23 cellular contexts compared by ENCODE assay signal in genomic region chr15:91482799-91483198, GRCh38.
DNase-seq lines count a peak whose midpoint lies in the region; ATAC-seq and TF ChIP-seq lines count a peak whose summit lies in the region.
"Had no signal": no experiment of that assay in that cellular context is flagged by ENCODE, and none has a peak within 500 bp of the region (broad histone marks: within the 10 kb centered on the region; RNA-seq: fewer than 3 reads in every experiment).

No MANE protein-coding gene starts in this region.

- no peak for TF ChIP-seq POLR2A in vagina (IDR thresholded peaks at IDR 0.05)

- H3K9me3 ChIP-seq in CD4-positive, alpha-beta T cell (ENCODE audit: control insufficient read depth, low read length), result no peaks in the 10 kb centered on the region
- no peaks in the 10 kb centered on the region for H3K9me3 ChIP-seq in vagina
- H3K9me3 ChIP-seq: MG63 had no signal

- ATAC-seq in CD4-positive, alpha-beta T cell (ENCODE audit: poor library complexity), result peak; percentile 71
- ATAC-seq in GM19351 (IDR thresholded peaks at IDR 0.05; ENCODE audit: unreplicated experiment), result peak; percentile 54
- peak; percentile 58 for ATAC-seq in activated CD8-positive, alpha-beta T cell treated with anti-CD3 and anti-CD28 coated beads for 36 hours
- ATAC-seq: stimulated activated memory B cell treated with anti-CD40 and anti-IgM and Interleukin-4, amounts not matched to agents 10 μg/mL and 1 μg/mL and 100 μg/mL, for 72 hours had no signal

- peaks cover 10% of the 10 kb centered on the region for H3K36me3 Mint-ChIP-seq in activated CD4-positive, alpha-beta memory T cell treated with anti-CD3 and anti-CD28 coated beads, Interleukin-2, amount 10 ng/mL, durations not matched to agents 7 days and 5 days (ENCODE audit: low read depth)
- no peaks in the 10 kb centered on the region for H3K36me3 Mint-ChIP-seq in activated CD4-positive, alpha-beta memory T cell treated with anti-CD3 and anti-CD28 coated beads for 36 hours
- no peaks in the 10 kb centered on the region for H3K36me3 Mint-ChIP-seq in CD4-positive, alpha-beta T cell (ENCODE audit: low read depth)
- H3K36me3 Mint-ChIP-seq in activated CD8-positive, alpha-beta T cell treated with anti-CD3 and anti-CD28 coated beads for 36 hours (ENCODE audit: low read depth), result no peaks in the 10 kb centered on the region
- H3K36me3 Mint-ChIP-seq: CD14-positive monocyte; stimulated activated memory B cell treated with anti-CD40 and anti-IgM and Interleukin-4, amounts not matched to agents 10 μg/mL and 1 μg/mL and 100 μg/mL, for 72 hours had no signal

- no peaks in the 10 kb centered on the region for H3K4me1 ChIP-seq in vagina

- no peak for TF ChIP-seq CTCF in CD4-positive, alpha-beta T cell (IDR thresholded peaks at IDR 0.05)
- TF ChIP-seq CTCF in activated CD8-positive, alpha-beta T cell treated with anti-CD3 and anti-CD28 coated beads for 36 hours (IDR thresholded peaks at IDR 0.05), result no peak
- TF ChIP-seq CTCF in vagina (IDR thresholded peaks at IDR 0.05), result no peak

- no peak for DNase-seq in activated CD4-positive, alpha-beta memory T cell treated with anti-CD3 and anti-CD28 coated beads, Interleukin-2, amount 10 ng/mL, durations not matched to agents 7 days and 5 days
- DNase-seq in activated CD4-positive, alpha-beta memory T cell treated with anti-CD3 and anti-CD28 coated beads for 36 hours, result no peak
- DNase-seq in CD4-positive, alpha-beta T cell, result peak in 1 of 10 experiments; percentile 18
- DNase-seq in activated CD8-positive, alpha-beta T cell treated with anti-CD3 and anti-CD28 coated beads for 36 hours, result peak; percentile 5
- DNase-seq in vagina (ENCODE audit: extremely low spot score in 2 of 2), result no peak
- no peak for DNase-seq in activated effector memory CD4-positive, alpha-beta T cell treated with Interleukin-2 at 50 U/mL for 16 hours
- DNase-seq in CD1c-positive myeloid dendritic cell (ENCODE audit: extremely low spot score), result no peak
- DNase-seq: anterior cingulate cortex, dermis blood vessel endothelial cell, DMS153, GF-D8, H9, head of caudate nucleus, mammary epithelial cell, MG63, NCI-H1436 treated with DMSO at 0.1 percent for 48 hours, nucleus accumbens, SHP77 treated with DMSO at 0.1 percent for 48 hours, small intestine had no signal

- no peaks in the 10 kb centered on the region for H3K27me3 Mint-ChIP-seq in activated CD4-positive, alpha-beta memory T cell treated with anti-CD3 and anti-CD28 coated beads, Interleukin-2, amount 10 ng/mL, durations not matched to agents 7 days and 5 days
- no peaks in the 10 kb centered on the region for H3K27me3 Mint-ChIP-seq in activated CD4-positive, alpha-beta memory T cell treated with anti-CD3 and anti-CD28 coated beads for 36 hours
- no peaks in the 10 kb centered on the region for H3K27me3 Mint-ChIP-seq in CD4-positive, alpha-beta T cell
- H3K27me3 Mint-ChIP-seq in activated CD8-positive, alpha-beta T cell treated with anti-CD3 and anti-CD28 coated beads for 36 hours, result peaks cover 4% of the 10 kb centered on the region

- peaks cover 37% of the 10 kb centered on the region for H3K4me1 Mint-ChIP-seq in activated CD4-positive, alpha-beta memory T cell treated with anti-CD3 and anti-CD28 coated beads, Interleukin-2, amount 10 ng/mL, durations not matched to agents 7 days and 5 days
- peaks cover 59% of the 10 kb centered on the region for H3K4me1 Mint-ChIP-seq in activated CD4-positive, alpha-beta memory T cell treated with anti-CD3 and anti-CD28 coated beads for 36 hours (ENCODE audit: low read depth)
- H3K4me1 Mint-ChIP-seq in CD4-positive, alpha-beta T cell (ENCODE audit: low read depth), result peaks cover 48% of the 10 kb centered on the region
- peaks cover 27% of the 10 kb centered on the region for H3K4me1 Mint-ChIP-seq in activated CD8-positive, alpha-beta T cell treated with anti-CD3 and anti-CD28 coated beads for 36 hours (ENCODE audit: low read depth)
- H3K4me1 Mint-ChIP-seq: IgD-negative memory B cell; stimulated activated memory B cell treated with anti-CD40 and anti-IgM and Interleukin-4, amounts not matched to agents 10 μg/mL and 1 μg/mL and 100 μg/mL, for 72 hours had no signal

- peaks cover 15% of the 10 kb centered on the region for H3K9me3 Mint-ChIP-seq in activated CD4-positive, alpha-beta memory T cell treated with anti-CD3 and anti-CD28 coated beads, Interleukin-2, amount 10 ng/mL, durations not matched to agents 7 days and 5 days
- H3K9me3 Mint-ChIP-seq in activated CD4-positive, alpha-beta memory T cell treated with anti-CD3 and anti-CD28 coated beads for 36 hours, result no peaks in the 10 kb centered on the region
- peaks cover 3% of the 10 kb centered on the region for H3K9me3 Mint-ChIP-seq in CD4-positive, alpha-beta T cell
- H3K9me3 Mint-ChIP-seq in activated CD8-positive, alpha-beta T cell treated with anti-CD3 and anti-CD28 coated beads for 36 hours, result no peaks in the 10 kb centered on the region

- intact Hi-C loops in activated CD4-positive, alpha-beta memory T cell treated with anti-CD3 and anti-CD28 coated beads for 36 hours (cut with micrococcal nuclease), result no loop called here
- intact Hi-C loops in CD4-positive, alpha-beta T cell (cut with DNase I, micrococcal nuclease), result no loop called here
- intact Hi-C loops in activated CD8-positive, alpha-beta T cell treated with anti-CD3 and anti-CD28 coated beads for 36 hours (cut with micrococcal nuclease), result no loop called here
- intact Hi-C loops in vagina (cut with DNase I), result no loop called here

- H3K27ac Mint-ChIP-seq in activated CD4-positive, alpha-beta memory T cell treated with anti-CD3 and anti-CD28 coated beads, Interleukin-2, amount 10 ng/mL, durations not matched to agents 7 days and 5 days, result peak overlapping the region; percentile 70
- no peak overlapping the region for H3K27ac Mint-ChIP-seq in activated CD4-positive, alpha-beta memory T cell treated with anti-CD3 and anti-CD28 coated beads for 36 hours
- H3K27ac Mint-ChIP-seq in CD4-positive, alpha-beta T cell, result peak overlapping the region; percentile 50
- peak overlapping the region; percentile 16 for H3K27ac Mint-ChIP-seq in activated CD8-positive, alpha-beta T cell treated with anti-CD3 and anti-CD28 coated beads for 36 hours
- H3K27ac Mint-ChIP-seq: CD14-positive monocyte; stimulated activated memory B cell treated with anti-CD40 and anti-IgM and Interleukin-4, amounts not matched to agents 10 μg/mL and 1 μg/mL and 100 μg/mL, for 72 hours had no signal

- H3K4me3 ChIP-seq in vagina, result no peak overlapping the region
- H3K4me3 ChIP-seq: MG63 had no signal

- POLR2A ChIA-PET in activated CD4-positive, alpha-beta memory T cell treated with anti-CD3 and anti-CD28 coated beads, Interleukin-2, amount 10 ng/mL, durations not matched to agents 7 days and 5 days (lab: Charles Lee), result no interaction called here
- POLR2A ChIA-PET in activated CD4-positive, alpha-beta memory T cell treated with anti-CD3 and anti-CD28 coated beads for 36 hours (lab: Charles Lee), result no interaction called here
- POLR2A ChIA-PET in CD4-positive, alpha-beta T cell (lab: Charles Lee), result no interaction called here
- POLR2A ChIA-PET in activated CD8-positive, alpha-beta T cell treated with anti-CD3 and anti-CD28 coated beads for 36 hours (lab: Charles Lee), result no interaction called here

- H3K4me3 Mint-ChIP-seq in activated CD4-positive, alpha-beta memory T cell treated with anti-CD3 and anti-CD28 coated beads, Interleukin-2, amount 10 ng/mL, durations not matched to agents 7 days and 5 days, result no peak overlapping the region
- no peak overlapping the region for H3K4me3 Mint-ChIP-seq in activated CD4-positive, alpha-beta memory T cell treated with anti-CD3 and anti-CD28 coated beads for 36 hours
- H3K4me3 Mint-ChIP-seq in CD4-positive, alpha-beta T cell, result no peak overlapping the region
- no peak overlapping the region for H3K4me3 Mint-ChIP-seq in activated CD8-positive, alpha-beta T cell treated with anti-CD3 and anti-CD28 coated beads for 36 hours
- H3K4me3 Mint-ChIP-seq: CD14-positive monocyte; H9; IgD-negative memory B cell; stimulated activated memory B cell treated with anti-CD40 and anti-IgM and Interleukin-4, amounts not matched to agents 10 μg/mL and 1 μg/mL and 100 μg/mL, for 72 hours had no signal

- no peak overlapping the region for H3K27ac ChIP-seq in CD4-positive, alpha-beta T cell (ENCODE audit: low read depth, low read length)
- H3K27ac ChIP-seq in vagina, result no peak overlapping the region

- CTCF ChIA-PET in activated CD4-positive, alpha-beta memory T cell treated with anti-CD3 and anti-CD28 coated beads, Interleukin-2, amount 10 ng/mL, durations not matched to agents 7 days and 5 days (lab: Charles Lee), result interaction anchor here (1.2 kb wide), 1 partner anchor 15 kb away, joined by 4 read pairs; no protein-coding TSS in a partner anchor
- CTCF ChIA-PET in activated CD4-positive, alpha-beta memory T cell treated with anti-CD3 and anti-CD28 coated beads for 36 hours (lab: Charles Lee), result no interaction called here
- CTCF ChIA-PET in CD4-positive, alpha-beta T cell (lab: Charles Lee), result no interaction called here
- CTCF ChIA-PET in activated CD8-positive, alpha-beta T cell treated with anti-CD3 and anti-CD28 coated beads for 36 hours (lab: Charles Lee), result interaction anchor here (0.8 kb wide), 1 partner anchor 9 kb away, joined by 3 read pairs; no protein-coding TSS in a partner anchor

- no peaks in the 10 kb centered on the region for H3K27me3 ChIP-seq in CD4-positive, alpha-beta T cell (ENCODE audit: control insufficient read depth, insufficient read depth, low read length)
- H3K27me3 ChIP-seq in vagina, result no peaks in the 10 kb centered on the region
- H3K27me3 ChIP-seq: MG63 had no signal

- H3K36me3 ChIP-seq in vagina, result no peaks in the 10 kb centered on the region
- H3K36me3 ChIP-seq: MG63 had no signal

Comparison
In these comparisons a context has a peak if more than half of its experiments do, and no peak if none do; other contexts are left out.
1. CTCF ChIA-PET loops: an anchor here in activated CD4-positive, alpha-beta memory T cell treated with anti-CD3 and anti-CD28 coated beads, Interleukin-2, amount 10 ng/mL, durations not matched to agents 7 days and 5 days (1.2 kb wide) and activated CD8-positive, alpha-beta T cell treated with anti-CD3 and anti-CD28 coated beads for 36 hours (0.8 kb wide); none called in activated CD4-positive, alpha-beta memory T cell treated with anti-CD3 and anti-CD28 coated beads for 36 hours and CD4-positive, alpha-beta T cell.